ENCODE assay signal across 16 cellular contexts in the genomic region with DNA sequence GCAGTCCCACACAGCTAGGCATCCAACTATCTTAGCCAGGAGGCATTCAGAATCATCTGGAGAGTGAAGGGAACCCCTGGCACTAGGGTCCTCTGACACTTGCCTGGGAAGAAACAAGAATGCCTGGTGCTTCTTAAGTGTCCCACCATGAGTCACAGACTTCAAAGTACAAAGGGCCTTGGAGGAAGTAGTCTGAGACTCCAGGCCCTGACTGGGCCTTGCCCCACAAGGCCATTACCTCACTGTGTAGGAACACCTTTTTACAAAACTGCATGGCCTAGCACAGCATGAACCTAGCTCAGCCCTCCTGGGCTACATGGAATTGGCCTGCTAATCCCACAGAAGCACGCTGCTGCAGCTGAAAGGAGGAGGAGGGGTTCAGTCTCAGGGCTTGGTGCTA.
A peak's percentile ranks its signal among the peaks of the same experiment; 100 is the strongest.
DNase-seq lines count a peak whose midpoint lies in the region; ATAC-seq, FAIRE-seq and TF ChIP-seq lines count a peak whose summit lies in the region.
"Had no signal": no experiment of that assay in that cellular context is flagged by ENCODE, and none has a peak within 500 bp of the region (broad histone marks: within the 10 kb centered on the region; RNA-seq: fewer than 3 reads in every experiment).

No MANE protein-coding gene starts in this region.

- no peak for TF ChIP-seq RAD21 in HCT116 (IDR thresholded peaks at IDR 0.05; ENCODE audit: low read depth)

- DNase-seq in HCT116 (ENCODE audit: low read depth, low spot score) (no peak), RPMI7951 (ENCODE audit: low read depth) (peak; percentile 11), islet precursor cell (peak; percentile 66), small intestine (peak; percentile 52), DMS114 treated with DMSO at 0.1 percent for 48 hours (lab: John Stamatoyannopoulos, UW; ENCODE audit: unreplicated experiment) (no peak)
- DNase-seq in activated naive CD4-positive, alpha-beta T cell treated with anti-CD3 and anti-CD28 coated beads, Interleukin-2, amount 50 U/mL, for 16 hours, result no peak
- DNase-seq: DMS 273 treated with DMSO at 0.1 percent for 48 hours, H7, NCI-H1092 treated with DMSO at 0.1 percent for 48 hours, NCI-H187 treated with DMSO at 0.1 percent for 48 hours, NCI-H69, SHP77 treated with DMSO at 0.1 percent for 48 hours had no signal

- H3K9me3 ChIP-seq in HCT116 (ENCODE audit: control insufficient read depth in 1 of 2, insufficient read depth in 1 of 2, low read depth in 1 of 2, low read length in 2 of 2) (no peaks in the 10 kb centered on the region; a peak in 1 of 4 replicates), small intestine (ENCODE audit: control insufficient read depth, low read depth) (no peaks in the 10 kb centered on the region)

- H3K79me2 ChIP-seq in HCT116 (ENCODE audit: insufficient read depth, low read length), result no peaks in the 10 kb centered on the region

- H2AFZ ChIP-seq in HCT116 (ENCODE audit: low read depth, low read length, poor library complexity, severe bottlenecking), result no peak overlapping the region

- no peak for TF ChIP-seq CTCF in HCT116 (IDR thresholded peaks at IDR 0.05 in 2 of 3, conservative IDR thresholded peaks at IDR 0.05 in 1 of 3; ENCODE audit: borderline replicate concordance in 1 of 3, insufficient read depth in 1 of 3, low read depth in 2 of 3, low read length in 2 of 3)

- no peak for TF ChIP-seq POLR2A in HCT116 (IDR thresholded peaks at IDR 0.05; ENCODE audit: borderline replicate concordance, extremely low read depth, insufficient read depth, insufficient read length)

- no peak overlapping the region for H3K9ac ChIP-seq in HCT116 (ENCODE audit: low read length)

- H3K4me3 ChIP-seq in HCT116 (replicated peaks in 1 of 2; ENCODE audit: low read depth in 1 of 2, low read length in 2 of 2) (no peak overlapping the region), small intestine (ENCODE audit: low read depth in 1 of 2, low read length in 2 of 2) (no peak overlapping the region)

- H3K27me3 ChIP-seq in HCT116 (ENCODE audit: insufficient read depth, low read length), result no peaks in the 10 kb centered on the region
- H3K27me3 ChIP-seq in small intestine (ENCODE audit: control insufficient read depth in 2 of 2, insufficient read depth in 2 of 2, low read length in 2 of 2), result no peaks in the 10 kb centered on the region

- 77 to 91% (median 79%) methylated on average over 1 of the region's 1 CpG for WGBS in small intestine, 3 donors

- no peak for FAIRE-seq in small intestine (lab: Jason Lieb, UNC)

- H3K4me2 ChIP-seq in HCT116 (ENCODE audit: low read length), result no peak overlapping the region

- intact Hi-C loops in HCT116 (cut with micrococcal nuclease), result no loop called here

- H4K20me1 ChIP-seq in HCT116 (ENCODE audit: insufficient read depth), result no peaks in the 10 kb centered on the region

- peak; percentile 44; the same call in 1 of the 2 replicates for ATAC-seq in HCT116
- ATAC-seq in HG02884 (IDR thresholded peaks at IDR 0.05; ENCODE audit: unreplicated experiment), result no peak
- ATAC-seq: SK-N-SH treated with all-trans-retinoic acid at 6 μM for 48 hours had no signal

- no peak overlapping the region for H3K27ac ChIP-seq in HCT116 (ENCODE audit: low read depth, low read length)
- no peak overlapping the region for H3K27ac ChIP-seq in small intestine (ENCODE audit: low read depth in 1 of 2, low read length in 1 of 2)
- H3K27ac ChIP-seq: C4-2B, HL-60 had no signal

- no TSS peak for BruUV-seq in HCT116 (replicated peaks; lab: Mats Ljungman, UMichigan)

- H3K4me1 ChIP-seq in HCT116 (ENCODE audit: control insufficient read depth in 1 of 2, insufficient read depth in 2 of 2, low read length in 2 of 2), result peaks cover 0 to 9% of the 10 kb centered on the region in 2 experiments; a peak in 1 of 4 replicates
- no peaks in the 10 kb centered on the region for H3K4me1 ChIP-seq in small intestine (ENCODE audit: control insufficient read depth in 2 of 2, insufficient read depth in 1 of 2, low read depth in 1 of 2, low read length in 1 of 2)

- H3K36me3 ChIP-seq in HCT116 (ENCODE audit: control insufficient read depth in 1 of 2, insufficient read depth in 2 of 2, low read length in 2 of 2) (no peaks in the 10 kb centered on the region), small intestine (ENCODE audit: control insufficient read depth in 2 of 2, insufficient read depth in 2 of 2, low read length in 2 of 2) (no peaks in the 10 kb centered on the region)

- CTCF ChIA-PET in HCT116 (lab: Charles Lee), result interaction anchor here (1.0 kb wide), 1 partner anchor 204 kb away, joined by 3 read pairs; no protein-coding TSS in a partner anchor

- POLR2A ChIA-PET in HCT116 (lab: Charles Lee), result no interaction called here

- RAD21 ChIA-PET in HCT116 (lab: Charles Lee; ENCODE audit: low non-redundant PET in 1 of 2, low total read pairs in 2 of 2, uncharacterized antibody in 2 of 2, unreplicated experiment in 2 of 2), result no interaction called here

- no peaks in the 10 kb centered on the region for H3K9me2 ChIP-seq in HCT116 (ENCODE audit: insufficient read depth)

TF ChIP-seq in HCT116, 20 proteins besides CTCF, POLR2A, EP300 and RAD21:
- 0 out of 2 replicates have a peak, but pooled peaks have one; percentile 6 for TF ChIP-seq FOSL1 (IDR thresholded peaks at IDR 0.05; ENCODE audit: low read depth)
- peak; percentile 81 for TF ChIP-seq TCF7L2 (IDR thresholded peaks at IDR 0.05; ENCODE audit: borderline replicate concordance, extremely low read depth, insufficient read depth, insufficient read length)
- no peak for TF ChIP-seq SRF (IDR thresholded peaks at IDR 0.05; ENCODE audit: low read depth)
- TF ChIP-seq, protein P1, sequence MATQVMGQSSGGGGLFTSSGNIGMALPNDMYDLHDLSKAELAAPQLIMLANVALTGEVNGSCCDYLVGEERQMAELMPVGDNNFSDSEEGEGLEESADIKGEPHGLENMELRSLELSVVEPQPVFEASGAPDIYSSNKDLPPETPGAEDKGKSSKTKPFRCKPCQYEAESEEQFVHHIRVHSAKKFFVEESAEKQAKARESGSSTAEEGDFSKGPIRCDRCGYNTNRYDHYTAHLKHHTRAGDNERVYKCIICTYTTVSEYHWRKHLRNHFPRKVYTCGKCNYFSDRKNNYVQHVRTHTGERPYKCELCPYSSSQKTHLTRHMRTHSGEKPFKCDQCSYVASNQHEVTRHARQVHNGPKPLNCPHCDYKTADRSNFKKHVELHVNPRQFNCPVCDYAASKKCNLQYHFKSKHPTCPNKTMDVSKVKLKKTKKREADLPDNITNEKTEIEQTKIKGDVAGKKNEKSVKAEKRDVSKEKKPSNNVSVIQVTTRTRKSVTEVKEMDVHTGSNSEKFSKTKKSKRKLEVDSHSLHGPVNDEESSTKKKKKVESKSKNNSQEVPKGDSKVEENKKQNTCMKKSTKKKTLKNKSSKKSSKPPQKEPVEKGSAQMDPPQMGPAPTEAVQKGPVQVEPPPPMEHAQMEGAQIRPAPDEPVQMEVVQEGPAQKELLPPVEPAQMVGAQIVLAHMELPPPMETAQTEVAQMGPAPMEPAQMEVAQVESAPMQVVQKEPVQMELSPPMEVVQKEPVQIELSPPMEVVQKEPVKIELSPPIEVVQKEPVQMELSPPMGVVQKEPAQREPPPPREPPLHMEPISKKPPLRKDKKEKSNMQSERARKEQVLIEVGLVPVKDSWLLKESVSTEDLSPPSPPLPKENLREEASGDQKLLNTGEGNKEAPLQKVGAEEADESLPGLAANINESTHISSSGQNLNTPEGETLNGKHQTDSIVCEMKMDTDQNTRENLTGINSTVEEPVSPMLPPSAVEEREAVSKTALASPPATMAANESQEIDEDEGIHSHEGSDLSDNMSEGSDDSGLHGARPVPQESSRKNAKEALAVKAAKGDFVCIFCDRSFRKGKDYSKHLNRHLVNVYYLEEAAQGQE (IDR thresholded peaks at IDR 0.05; ENCODE audit: low read depth), result no peak
- no peak for TF ChIP-seq EZH2phosphoT487 (IDR thresholded peaks at IDR 0.05; ENCODE audit: borderline replicate concordance)
- TF ChIP-seq CBX3 (IDR thresholded peaks at IDR 0.05; ENCODE audit: low read depth), result no peak
- no peak for TF ChIP-seq ELF1 (IDR thresholded peaks at IDR 0.05; ENCODE audit: borderline replicate concordance, low read depth)
- no peak for TF ChIP-seq YY1 (IDR thresholded peaks at IDR 0.05; ENCODE audit: extremely low read depth, insufficient replicate concordance, low read depth, low read length)

Comparison
In these comparisons a context has a peak if more than half of its experiments do, and no peak if none do; other contexts are left out.
1. DNase-seq: peak in RPMI7951 (single experiment), islet precursor cell (single experiment) and small intestine (single experiment); none in HCT116 (single experiment), activated naive CD4-positive, alpha-beta T cell treated with anti-CD3 and anti-CD28 coated beads, Interleukin-2, amount 50 U/mL, for 16 hours (single experiment) and DMS114 treated with DMSO at 0.1 percent for 48 hours (single experiment).